In genomic region chr5:173429489-173430150, GRCh38 we compare ENCODE assay signal across 15 cellular contexts.
"Had no signal": no experiment of that assay in that cellular context is flagged by ENCODE, and none has a peak within 500 bp of the region (broad histone marks: within the 10 kb centered on the region; RNA-seq: fewer than 3 reads in every experiment).

No MANE protein-coding gene starts in this region.

- H3K4me1 ChIP-seq: colonic mucosa, esophagus muscularis mucosa had no signal

- DNase-seq: activated CD4-positive, alpha-beta T cell treated with anti-CD3 and anti-CD28 coated beads, Interleukin-2, amount 50 U/mL, for 4 hours; activated naive CD4-positive, alpha-beta T cell treated with anti-CD3 and anti-CD28 coated beads, Interleukin-2, amount 10 ng/mL, durations not matched to agents 7 days and 5 days; central memory CD4-positive, alpha-beta T cell; colonic mucosa; occipital lobe; right cardiac atrium; small intestine; stimulated activated CD4-positive, alpha-beta T cell treated with anti-CD3 and anti-CD28 coated beads, Interleukin-4, amount 100 ng/mL, for 24 hours; stimulated activated CD8-positive, alpha-beta memory T cell treated with anti-CD3 and anti-CD28 coated beads, Interleukin-4, amount 100 ng/mL, for 48 hours; stimulated activated naive CD8-positive, alpha-beta T cell treated with anti-CD3 and anti-CD28 coated beads, Interleukin-15, Interleukin-2, amounts not matched to agents 100 U/mL and 50 U/mL, for 24 hours; trophoblast cell had no signal

- H3K4me3 Mint-ChIP-seq: activated naive CD4-positive, alpha-beta T cell treated with anti-CD3 and anti-CD28 coated beads, Interleukin-2, amount 10 ng/mL, durations not matched to agents 7 days and 5 days; nephron had no signal

- H3K36me3 ChIP-seq: colonic mucosa, esophagus muscularis mucosa had no signal

- H3K27me3 ChIP-seq: colonic mucosa, esophagus muscularis mucosa had no signal

- H3K9me3 ChIP-seq: colonic mucosa, esophagus muscularis mucosa had no signal

- H3K36me3 Mint-ChIP-seq: activated naive CD4-positive, alpha-beta T cell treated with anti-CD3 and anti-CD28 coated beads, Interleukin-2, amount 10 ng/mL, durations not matched to agents 7 days and 5 days had no signal

- H3K4me1 Mint-ChIP-seq: activated naive CD4-positive, alpha-beta T cell treated with anti-CD3 and anti-CD28 coated beads, Interleukin-2, amount 10 ng/mL, durations not matched to agents 7 days and 5 days; nephron had no signal

- H3K9me3 Mint-ChIP-seq: activated T-helper 2 cell treated with anti-CD3 and anti-CD28 coated beads, Interferon-gamma antibody, Interleukin-2, Interleukin-4, amounts not matched to agents 10 μg/mL and 5 μg/mL and 100 μg/mL, durations not matched to agents 14 hours and 24 hours and 36 hours had no signal

- H3K27ac ChIP-seq: colonic mucosa, esophagus muscularis mucosa had no signal

- H3K4me3 ChIP-seq: colonic mucosa, esophagus muscularis mucosa had no signal

- ATAC-seq: right cardiac atrium; stimulated activated naive CD8-positive, alpha-beta T cell treated with anti-CD3 and anti-CD28 coated beads, Interleukin-15, Interleukin-2, amounts not matched to agents 100 U/mL and 50 U/mL, for 24 hours had no signal

- H3K27ac Mint-ChIP-seq: activated naive CD4-positive, alpha-beta T cell treated with anti-CD3 and anti-CD28 coated beads, Interleukin-2, amount 10 ng/mL, durations not matched to agents 7 days and 5 days; activated T-helper 2 cell treated with anti-CD3 and anti-CD28 coated beads, Interferon-gamma antibody, Interleukin-2, Interleukin-4, amounts not matched to agents 10 μg/mL and 5 μg/mL and 100 μg/mL, durations not matched to agents 14 hours and 24 hours and 36 hours; nephron; progenitor cell of endocrine pancreas had no signal
